ENCODE assay signal across 8 cellular contexts in the genomic region with DNA sequence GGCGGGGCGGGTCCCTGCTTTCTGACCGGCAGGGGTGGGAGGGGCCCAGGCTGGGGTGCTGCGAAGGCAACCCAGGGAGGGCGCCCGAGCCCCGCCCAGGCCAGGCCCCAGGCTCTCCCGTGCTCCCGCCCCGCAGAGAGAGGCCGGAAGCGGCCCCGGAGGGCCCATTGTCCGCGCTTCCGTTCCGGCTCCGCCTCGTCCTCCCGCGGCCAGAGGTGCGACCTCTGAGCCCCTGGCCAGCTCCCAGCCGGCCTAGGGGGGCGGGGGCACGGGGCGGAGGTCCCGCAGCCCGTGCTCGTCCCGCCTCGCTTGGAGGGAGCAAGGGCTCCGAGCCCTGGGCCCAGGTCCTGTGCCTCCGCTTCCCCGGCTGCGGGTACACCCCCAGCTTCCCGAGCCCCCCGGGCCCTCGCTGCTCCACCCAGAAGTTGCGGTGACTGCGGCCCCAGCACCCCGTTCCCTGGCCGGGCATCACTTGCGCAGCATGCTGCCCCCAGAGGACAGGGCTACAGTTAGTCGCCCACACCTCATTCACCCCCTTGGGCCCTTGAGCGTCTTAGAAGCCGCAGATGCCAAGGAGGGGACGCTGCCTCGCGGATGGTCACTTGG. TPM values are rescaled to one million over a fixed set of nuclear protein-coding genes. Genes with fewer than 3 reads are reported as not detected.
DNase-seq lines count a peak whose midpoint lies in the region; ATAC-seq lines count a peak whose summit lies in the region.

No MANE protein-coding gene starts in this region.

- peak; percentile 53 for DNase-seq in HS-5 (ENCODE audit: low read depth)
- peak; percentile 70 for DNase-seq in SKM-1 (lab: John Stamatoyannopoulos, UW; ENCODE audit: unreplicated experiment)
- peak in 49 of 56 donors; percentile 9 to 85 (median 63) for DNase-seq in amygdala (lab: John Stamatoyannopoulos, UW)
- peak; percentile 98 to 99 (median 99) for DNase-seq in right cardiac atrium
- DNase-seq in KG1 (lab: John Stamatoyannopoulos, UW), result no peak

- ATAC-seq in GM21390 (IDR thresholded peaks at IDR 0.05; ENCODE audit: unreplicated experiment) (peak; percentile 94), right cardiac atrium (peak; percentile 89 to 93)

- peak overlapping the region; percentile 97 for H3K27ac ChIP-seq in right cardiac atrium (ENCODE audit: low read length)
- H3K27ac ChIP-seq in rectal smooth muscle tissue (ENCODE audit: low read depth, low read length), result peak overlapping the region; percentile 88

- H3K9ac ChIP-seq in ES-I3 (ENCODE audit: low read depth, low read length) (peak overlapping the region; percentile 88), rectal smooth muscle tissue (ENCODE audit: low read length) (peak overlapping the region; percentile 78)

- intact Hi-C loops in right cardiac atrium (cut with DNase I), result loop anchor here in 3 of 4 donors (5.0 to 10.0 kb wide), 3 partner anchors 132 to 305 kb away; no protein-coding TSS in a partner anchor

- H3K4me1 ChIP-seq in ES-I3 (ENCODE audit: insufficient read depth, low read length) (peaks cover 10% of the 10 kb centered on the region; the same call in 1 of the 2 replicates), right cardiac atrium (ENCODE audit: control insufficient read depth, insufficient read depth, low read length) (peaks cover 24% of the 10 kb centered on the region), rectal smooth muscle tissue (ENCODE audit: control insufficient read depth, insufficient read depth, low read length) (peaks cover 8% of the 10 kb centered on the region)

- peak overlapping the region; percentile 48 for H3K4me3 ChIP-seq in right cardiac atrium (ENCODE audit: low read length)
- H3K4me3 ChIP-seq in rectal smooth muscle tissue (ENCODE audit: low read length), result peak overlapping the region; percentile 58

- WGBS in right cardiac atrium, result under 1% methylated on average over 48 of the region's 49 CpGs

- H3K9me3 ChIP-seq in ES-I3 (ENCODE audit: control insufficient read depth, insufficient read depth, low read length) (no peaks in the 10 kb centered on the region), right cardiac atrium (ENCODE audit: control insufficient read depth, low read length) (no peaks in the 10 kb centered on the region)

- H3K27me3 ChIP-seq in right cardiac atrium (ENCODE audit: control insufficient read depth, insufficient read depth) (no peaks in the 10 kb centered on the region), rectal smooth muscle tissue (ENCODE audit: control insufficient read depth, insufficient read depth, low read length) (no peaks in the 10 kb centered on the region)

- H3K36me3 ChIP-seq in ES-I3 (ENCODE audit: insufficient read depth, low read length), result no peaks in the 10 kb centered on the region
- H3K36me3 ChIP-seq in rectal smooth muscle tissue (ENCODE audit: control insufficient read depth, insufficient read depth, low read length), result no peaks in the 10 kb centered on the region

RNA-seq across cellular contexts. Expression of a gene that starts 20.4 kb away (rescaled TPM):
- total RNA-seq in right cardiac atrium, result 100 to 1,000 TPM in 1 of 4 donors, 10 to 100 TPM in 3; 75.4 to 102 (median 84.1) TPM
- 89.4 TPM for polyA plus RNA-seq in right cardiac atrium
